ENCODE assay signal across 1 cellular context in the genomic region with DNA sequence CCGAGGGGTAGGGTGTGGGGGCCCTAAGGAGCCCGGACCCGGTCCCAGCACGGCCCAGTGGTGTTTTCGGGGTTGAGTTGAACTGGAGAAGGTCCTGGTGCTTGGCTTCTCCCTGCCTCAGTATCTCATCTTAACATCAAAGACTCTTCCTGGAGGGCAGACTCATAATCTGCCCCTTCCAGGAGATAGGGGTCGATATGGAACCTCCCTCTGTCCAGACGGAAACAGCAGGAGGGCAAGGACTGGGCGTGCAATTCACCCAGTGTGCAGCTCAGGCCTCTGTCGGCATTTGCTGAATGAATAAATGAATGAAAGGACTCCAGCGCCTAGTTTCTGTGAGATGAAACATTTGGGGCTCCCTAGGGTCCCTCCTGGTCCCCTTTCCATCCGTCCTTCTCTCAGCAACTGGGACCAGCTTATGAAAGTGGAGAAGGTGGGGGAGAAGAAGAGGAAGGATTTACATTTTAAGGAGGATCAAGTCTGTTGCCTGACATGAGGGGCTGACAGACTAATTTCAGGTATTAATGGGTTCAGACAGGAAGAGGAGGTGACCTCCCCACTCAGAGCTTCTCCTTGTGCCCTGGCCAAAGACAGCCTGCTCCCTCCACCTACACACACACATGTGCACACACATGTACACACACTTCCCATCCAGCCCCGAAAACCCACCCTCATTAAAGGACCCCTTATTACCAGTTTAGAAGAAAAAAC.
TF ChIP-seq lines count a peak whose summit lies in the region.

No MANE protein-coding gene starts in this region.

TF ChIP-seq in WTC11, 78 proteins besides CTCF, POLR2A, EP300 and RAD21 (continued from another document):
- no peak for TF ChIP-seq FOXK1 (CRISPR knock-in tag; IDR thresholded peaks at IDR 0.05)
- no peak for TF ChIP-seq ZNF138 (CRISPR knock-in tag; conservative IDR thresholded peaks at IDR 0.05)
- no peak for TF ChIP-seq GTF2I (CRISPR knock-in tag; conservative IDR thresholded peaks at IDR 0.05)
- TF ChIP-seq JUN (CRISPR knock-in tag; IDR thresholded peaks at IDR 0.05), result no peak
- TF ChIP-seq FOXP1 (CRISPR knock-in tag; IDR thresholded peaks at IDR 0.05; ENCODE audit: borderline replicate concordance), result no peak
- TF ChIP-seq TCF7 (CRISPR knock-in tag; IDR thresholded peaks at IDR 0.05; ENCODE audit: low read depth), result no peak
- TF ChIP-seq, protein P1, sequence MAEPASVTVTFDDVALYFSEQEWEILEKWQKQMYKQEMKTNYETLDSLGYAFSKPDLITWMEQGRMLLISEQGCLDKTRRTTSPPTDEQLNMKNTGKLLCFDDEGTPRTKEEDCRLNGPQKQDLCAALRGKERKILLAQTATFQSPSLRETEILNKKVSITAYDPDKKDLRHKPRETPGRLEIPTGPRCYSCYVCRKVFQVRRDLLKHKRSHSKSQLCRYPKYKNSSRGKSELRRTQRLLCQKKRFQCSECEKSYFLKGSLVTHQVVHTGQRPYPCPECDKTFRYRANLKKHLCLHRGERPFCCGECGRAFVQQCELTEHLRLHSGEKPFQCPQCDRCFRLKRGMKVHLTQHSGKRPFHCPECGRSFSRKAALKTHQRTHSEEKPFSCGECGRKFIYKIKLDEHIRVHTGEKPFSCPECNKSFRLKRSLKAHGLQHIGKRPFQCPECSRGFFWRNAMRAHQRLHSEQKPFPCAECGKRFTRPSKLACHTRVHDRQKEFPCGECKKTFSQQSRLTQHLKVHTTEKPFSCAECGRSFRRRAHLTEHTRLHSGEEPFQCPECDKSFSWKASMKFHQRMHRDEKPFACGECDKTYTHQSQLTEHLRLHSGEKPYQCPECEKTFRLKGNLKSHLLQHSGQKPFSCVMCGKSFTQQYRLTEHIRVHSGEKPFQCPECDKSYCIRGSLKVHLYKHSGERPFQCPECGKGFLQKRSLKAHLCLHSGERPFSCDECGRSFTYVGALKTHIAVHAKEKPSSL (CRISPR knock-in tag; conservative IDR thresholded peaks at IDR 0.05), result no peak
- TF ChIP-seq MXD4 (CRISPR knock-in tag; IDR thresholded peaks at IDR 0.05; ENCODE audit: borderline replicate concordance), result no peak
